ENCODE assay signal across 18 cellular contexts in genomic region chr5:135452366-135453030, GRCh38. TPM values are rescaled to one million over a fixed set of nuclear protein-coding genes. Genes with fewer than 3 reads are reported as not detected.
DNase-seq lines count a peak whose midpoint lies in the region; TF ChIP-seq lines count a peak whose summit lies in the region.
"Had no signal": no experiment of that assay in that cellular context is flagged by ENCODE, and none has a peak within 500 bp of the region (broad histone marks: within the 10 kb centered on the region; RNA-seq: fewer than 3 reads in every experiment).

No MANE protein-coding gene starts in this region.

- H3K27ac ChIP-seq in right atrium auricular region: no peak overlapping the region
- H3K27ac ChIP-seq in coronary artery: no peak overlapping the region
- no peak overlapping the region for H3K27ac ChIP-seq in hepatocyte
- H3K27ac ChIP-seq: SJCRH30 had no signal

- H3K9me3 ChIP-seq in right atrium auricular region (no peaks in the 10 kb centered on the region), hepatocyte (ENCODE audit: low read depth) (no peaks in the 10 kb centered on the region)
- H3K9me3 ChIP-seq: SJCRH30 had no signal

- no peak for TF ChIP-seq CTCF in right atrium auricular region (IDR thresholded peaks at IDR 0.05)
- no peak for TF ChIP-seq CTCF in coronary artery (IDR thresholded peaks at IDR 0.05)
- TF ChIP-seq CTCF in hepatocyte (IDR thresholded peaks at IDR 0.05; ENCODE audit: poor library complexity): no peak

- no peaks in the 10 kb centered on the region for H3K79me2 ChIP-seq in hepatocyte

- H3K36me3 ChIP-seq in right atrium auricular region: no peaks in the 10 kb centered on the region
- H3K36me3 ChIP-seq in hepatocyte (replicated peaks; ENCODE audit: insufficient read depth, low read depth): no peaks in the 10 kb centered on the region
- H3K36me3 ChIP-seq: SJCRH30 had no signal

- 86% methylated on average over 10 of the region's 10 CpGs for WGBS in hepatocyte (ENCODE audit: low lambda C conversion rate, missing lambda C conversion rate)

- no peak overlapping the region for H3K4me3 ChIP-seq in right atrium auricular region
- H3K4me3 ChIP-seq in coronary artery: no peak overlapping the region
- no peak overlapping the region for H3K4me3 ChIP-seq in hepatocyte
- H3K4me3 ChIP-seq: SJCRH30 had no signal

- intact Hi-C loops in cardiac septum (cut with DNase I): no loop called here

- H3K4me1 ChIP-seq in right atrium auricular region (no peaks in the 10 kb centered on the region), hepatocyte (ENCODE audit: insufficient read depth) (no peaks in the 10 kb centered on the region)
- H3K4me1 ChIP-seq: SJCRH30 had no signal

- DNase-seq in cardiac septum (ENCODE audit: low spot score) (peak; percentile 69), right atrium auricular region (ENCODE audit: low spot score) (no peak), NCI-H2171 treated with DMSO at 0.1 percent for 48 hours (lab: John Stamatoyannopoulos, UW) (peak; percentile 76), coronary artery (ENCODE audit: low spot score) (peak; percentile 54), NCI-H226 (no peak), hepatocyte (ENCODE audit: low spot score) (no peak), NCI-H526 treated with DMSO at 0.1 percent for 48 hours (lab: John Stamatoyannopoulos, UW) (no peak)
- DNase-seq: DMS53; KG1; NCI-H1417 treated with DMSO at 0.1 percent for 48 hours; NCI-H2029 treated with DMSO at 0.1 percent for 48 hours; NCI-H2227 treated with DMSO at 0.1 percent for 48 hours; NCI-H526; NK-92 treated with Interleukin-12 subunit alpha and Interleukin-12 subunit beta, amount 100 ng/mL, for 24 hours; SJCRH30 had no signal

- no peaks in the 10 kb centered on the region for H3K9me2 ChIP-seq in hepatocyte (replicated peaks; ENCODE audit: insufficient read depth)

- no peaks in the 10 kb centered on the region for H4K20me1 ChIP-seq in hepatocyte (ENCODE audit: insufficient read depth, poor library complexity, severe bottlenecking)

- no peaks in the 10 kb centered on the region for H3K27me3 ChIP-seq in right atrium auricular region
- no peaks in the 10 kb centered on the region for H3K27me3 ChIP-seq in hepatocyte

- no peak overlapping the region for H2AFZ ChIP-seq in hepatocyte

- H3K4me2 ChIP-seq in hepatocyte: no peak overlapping the region

RNA-seq across cellular contexts. Expression of gene TIFAB, which starts 0.3 kb away (rescaled TPM):
- not detected for total RNA-seq in cardiac septum
- not detected for total RNA-seq in right atrium auricular region
- not detected in 2 replicates for total RNA-seq in hepatocyte
- polyA plus RNA-seq in hepatocyte: not detected in 2 replicates
- total RNA-seq: MCF 10A, SJCRH30 had no signal
- polyA plus RNA-seq: AG04450, BJ had no signal

RNA-seq across cellular contexts. Expression of gene DCANP1, which starts 5.3 kb away (rescaled TPM):
- total RNA-seq in cardiac septum (not detected), right atrium auricular region (not detected), hepatocyte (not detected in 2 replicates)
- not detected in 2 replicates for polyA plus RNA-seq in hepatocyte
- total RNA-seq: MCF 10A, SJCRH30 had no signal
- polyA plus RNA-seq: AG04450, BJ had no signal

RNA-seq across cellular contexts. Expression of gene MACROH2A1, which starts 53.5 kb away (rescaled TPM):
- total RNA-seq in cardiac septum (112 TPM), right atrium auricular region (100 to 1,000 TPM; 149 to 179 TPM), hepatocyte (304 and 311 TPM in 2 replicates)
- polyA plus RNA-seq in hepatocyte: 180 and 198 TPM in 2 replicates

Comparison
In these comparisons a context has a peak if more than half of its experiments do, and no peak if none do; other contexts are left out.
1. DNase-seq: peak in cardiac septum (single experiment), NCI-H2171 treated with DMSO at 0.1 percent for 48 hours (single experiment) and coronary artery (single experiment); none in right atrium auricular region (single experiment), NCI-H226 (single experiment), hepatocyte (single experiment) and NCI-H526 treated with DMSO at 0.1 percent for 48 hours (single experiment).